Comparison of ENCODE assay signal across 1 cellular context in genomic region chr19:53483751-53484150, GRCh38. TPM values are rescaled to one million over a fixed set of nuclear protein-coding genes. Genes with fewer than 3 reads are reported as not detected.
"Had no signal": no experiment of that assay in that cellular context is flagged by ENCODE, and none has a peak within 500 bp of the region (broad histone marks: within the 10 kb centered on the region; RNA-seq: fewer than 3 reads in every experiment).

No MANE protein-coding gene starts in this region.

RNA-seq across cellular contexts. Expression of gene ZNF813, which starts 16.2 kb away (rescaled TPM):
- total RNA-seq: NCI-H460 had no signal
